ENCODE assay signal across 12 cellular contexts in the genomic region with DNA sequence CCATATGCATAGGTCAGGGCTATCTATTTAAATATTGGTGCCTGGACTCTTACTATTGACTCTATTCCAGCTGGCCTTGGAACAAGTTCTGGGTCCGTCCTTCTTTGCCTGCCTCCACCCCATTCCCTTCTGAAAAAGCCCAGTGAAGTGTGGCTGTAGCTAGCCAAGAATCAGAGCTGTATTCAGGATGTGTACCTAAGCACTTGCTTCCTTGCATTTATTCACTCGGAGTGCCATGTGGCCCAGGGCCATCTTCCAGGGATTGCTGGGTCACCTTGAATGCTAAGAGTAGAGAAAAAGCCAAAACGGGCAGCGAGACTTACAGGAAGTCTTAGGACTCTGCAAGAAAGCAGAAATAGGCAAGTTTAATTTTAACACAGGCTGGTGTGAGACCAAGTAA. TPM values are rescaled to one million over a fixed set of nuclear protein-coding genes. Genes with fewer than 3 reads are reported as not detected.
DNase-seq lines count a peak whose midpoint lies in the region; ATAC-seq and TF ChIP-seq lines count a peak whose summit lies in the region.
"Had no signal": no experiment of that assay in that cellular context is flagged by ENCODE, and none has a peak within 500 bp of the region (broad histone marks: within the 10 kb centered on the region; RNA-seq: fewer than 3 reads in every experiment).

No MANE protein-coding gene starts in this region.

- intact Hi-C loops in Caco-2 (cut with micrococcal nuclease; ENCODE audit: unreplicated experiment), result no loop called here

- POLR2A ChIA-PET in Caco-2 (lab: Charles Lee), result no interaction called here

- H3K9me3 ChIP-seq in RWPE2 (ENCODE audit: severe bottlenecking) (no peaks in the 10 kb centered on the region), Caco-2 (no peaks in the 10 kb centered on the region)

- H3K4me3 ChIP-seq in RWPE2 (ENCODE audit: severe bottlenecking) (no peak overlapping the region), Caco-2 (ENCODE audit: low read depth, low read length) (no peak overlapping the region)

- H3K27me3 ChIP-seq in RWPE2 (ENCODE audit: insufficient read depth, poor library complexity, severe bottlenecking) (no peaks in the 10 kb centered on the region), Caco-2 (replicated peaks; ENCODE audit: control insufficient read depth, insufficient read depth, low read length) (no peaks in the 10 kb centered on the region)

- H3K4me3 Mint-ChIP-seq in Caco-2 (ENCODE audit: unreplicated experiment), result no peak overlapping the region

- H3K27ac ChIP-seq in RWPE2 (ENCODE audit: poor library complexity, severe bottlenecking), result peak overlapping the region; percentile 98

- H3K4me1 Mint-ChIP-seq in Caco-2 (ENCODE audit: low read depth, unreplicated experiment), result no peaks in the 10 kb centered on the region

- H3K36me3 Mint-ChIP-seq in Caco-2 (ENCODE audit: insufficient read depth, unreplicated experiment), result no peaks in the 10 kb centered on the region

- H3K27ac Mint-ChIP-seq in Caco-2 (ENCODE audit: unreplicated experiment), result no peak overlapping the region

- no TSS peak for BruUV-seq in Caco-2 (replicated peaks; lab: Mats Ljungman, UMichigan)

- DNase-seq in NCI-H2029 treated with DMSO at 0.1 percent for 48 hours (lab: John Stamatoyannopoulos, UW) (peak; percentile 15), NCI-H2029 (lab: John Stamatoyannopoulos, UW) (no peak), RWPE2 (ENCODE audit: low spot score) (no peak), hippocampal formation (lab: John Stamatoyannopoulos, UW) (peak; percentile 38), putamen (ENCODE audit: low spot score) (peak; percentile 55), Caco-2 (no peak)
- DNase-seq in NK-92 treated with Interleukin-12 subunit alpha and Interleukin-12 subunit beta, amount 100 ng/mL, for 24 hours (lab: John Stamatoyannopoulos, UW), result no peak
- DNase-seq: activated CD4-positive, alpha-beta T cell treated with anti-CD3 and anti-CD28 coated beads for 4 hours; NCI-H446; stimulated activated naive CD4-positive, alpha-beta T cell had no signal

- no peaks in the 10 kb centered on the region for H3K9me3 Mint-ChIP-seq in Caco-2 (ENCODE audit: unreplicated experiment)
- H3K9me3 Mint-ChIP-seq: nephron had no signal

- peaks cover 61% of the 10 kb centered on the region for H3K4me1 ChIP-seq in RWPE2 (ENCODE audit: insufficient read depth, poor library complexity, severe bottlenecking)
- peaks cover 38% of the 10 kb centered on the region for H3K4me1 ChIP-seq in Caco-2

- TF ChIP-seq CTCF in RWPE2 (IDR thresholded peaks at IDR 0.05; ENCODE audit: poor library complexity, severe bottlenecking), result no peak
- TF ChIP-seq CTCF in Caco-2 (IDR thresholded peaks at IDR 0.05; ENCODE audit: insufficient read depth in 1 of 2, low read depth in 1 of 2, low read length in 1 of 2, severe bottlenecking in 1 of 2, unreplicated experiment in 1 of 2), result no peak

- ATAC-seq in RWPE2 (ENCODE audit: low read depth), result no peak
- ATAC-seq in GM18520 (IDR thresholded peaks at IDR 0.05; ENCODE audit: unreplicated experiment), result no peak

- CTCF ChIA-PET in Caco-2 (lab: Charles Lee), result interaction anchor here (1.2 kb wide), 1 partner anchor 30 kb away, joined by 5 read pairs; no protein-coding TSS in a partner anchor

- H3K36me3 ChIP-seq in RWPE2 (ENCODE audit: low read depth), result peaks cover 59% of the 10 kb centered on the region
- no peaks in the 10 kb centered on the region for H3K36me3 ChIP-seq in Caco-2 (ENCODE audit: control insufficient read depth, insufficient read depth, low read length)

- H3K27me3 Mint-ChIP-seq in Caco-2 (ENCODE audit: insufficient read depth, unreplicated experiment), result no peaks in the 10 kb centered on the region

RNA-seq across cellular contexts. Expression of gene ITGA6, which starts 4.0 kb away (rescaled TPM):
- total RNA-seq in Caco-2 (2022), result 27.8 and 33.0 TPM in 2 replicates

Comparison
In these comparisons a context has a peak if more than half of its experiments do, and no peak if none do; other contexts are left out.
1. DNase-seq: peak in NCI-H2029 treated with DMSO at 0.1 percent for 48 hours (single experiment), hippocampal formation (2 of 2) and putamen (single experiment); none in NCI-H2029 (single experiment), RWPE2 (single experiment), Caco-2 (0 of 2) and NK-92 treated with Interleukin-12 subunit alpha and Interleukin-12 subunit beta, amount 100 ng/mL, for 24 hours (single experiment).